ENCODE assay signal across 32 cellular contexts in genomic region chr7:156217803-156218202, GRCh38.
"Had no signal": no experiment of that assay in that cellular context is flagged by ENCODE, and none has a peak within 500 bp of the region (broad histone marks: within the 10 kb centered on the region; RNA-seq: fewer than 3 reads in every experiment).

No MANE protein-coding gene starts in this region.

- ATAC-seq: activated naive CD4-positive, alpha-beta T cell treated with anti-CD3 and anti-CD28 coated beads, Interleukin-2, amount 50 U/mL, for 72 hours; activated naive CD8-positive, alpha-beta T cell treated with anti-CD3 and anti-CD28 coated beads, Interleukin-2, amount 50 U/mL, for 24 hours; activated T-cell treated with anti-CD3 and anti-CD28 coated beads, Interleukin-2, amount 50 U/mL, for 4 hours; activated T-cell treated with anti-CD3 and anti-CD28 coated beads, Interleukin-2, amount 50 U/mL, for 72 hours; activated T-helper 17 cell treated with anti-CD3 and anti-CD28 coated beads, Interleukin-2, amount 50 U/mL, for 72 hours; body of pancreas had no signal

- H3K4me3 ChIP-seq: adrenal gland, ascending aorta, body of pancreas, breast epithelium, cardiac muscle cell had no signal

- DNase-seq: activated effector memory CD4-positive, alpha-beta T cell treated with anti-CD3 and anti-CD28 coated beads, Interleukin-2, amount 50 U/mL, for 16 hours; activated effector memory CD4-positive, alpha-beta T cell treated with Interleukin-2 at 50 U/mL for 16 hours; activated gamma-delta T cell; activated gamma-delta T cell treated with Interleukin-2 at 50 U/mL for 16 hours; activated naive CD4-positive, alpha-beta T cell; activated naive CD4-positive, alpha-beta T cell treated with anti-CD3 and anti-CD28 coated beads for 36 hours; activated naive CD4-positive, alpha-beta T cell treated with anti-CD3 and anti-CD28 coated beads, Interleukin-2, amount 10 ng/mL, durations not matched to agents 7 days and 5 days; activated naive CD4-positive, alpha-beta T cell treated with anti-CD3 and anti-CD28 coated beads, Interleukin-2, amount 50 U/mL, for 16 hours; activated naive CD4-positive, alpha-beta T cell treated with Interleukin-2 at 50 U/mL for 16 hours; activated naive CD8-positive, alpha-beta T cell treated with anti-CD3 and anti-CD28 coated beads for 36 hours; activated naive CD8-positive, alpha-beta T cell treated with anti-CD3 and anti-CD28 coated beads, Interleukin-2, amount 10 ng/mL, durations not matched to agents 7 days and 5 days; activated naive CD8-positive, alpha-beta T cell treated with anti-CD3 and anti-CD28 coated beads, Interleukin-2, amount 50 U/mL, for 24 hours; activated T-cell treated with anti-CD3 and anti-CD28 coated beads, Interleukin-2, amount 50 U/mL, for 24 hours; activated T-cell treated with anti-CD3 and anti-CD28 coated beads, Interleukin-2, amount 50 U/mL, for 4 hours; activated T-cell treated with anti-CD3 and anti-CD28 coated beads, Interleukin-2, amount 50 U/mL, for 48 hours; activated T-cell treated with anti-CD3 and anti-CD28 coated beads, Interleukin-2, amount 50 U/mL, for 72 hours; adrenal gland; amniotic stem cell; amygdala; anterior cingulate cortex; body of pancreas; brain microvascular endothelial cell; caudate nucleus; central memory CD4-positive, alpha-beta T cell; cerebellar nuclear complex had no signal

- H3K27me3 ChIP-seq: adrenal gland, ascending aorta, body of pancreas, brain microvascular endothelial cell, cardiac muscle cell had no signal

- H3K27ac ChIP-seq: adrenal gland, ascending aorta, body of pancreas, brain microvascular endothelial cell, breast epithelium, cardiac muscle cell had no signal

- H3K4me1 ChIP-seq: adrenal gland, ascending aorta, body of pancreas, breast epithelium had no signal

- FAIRE-seq: astrocyte, bronchial epithelial cell had no signal

- H3K9me3 ChIP-seq: adrenal gland, ascending aorta, body of pancreas, breast epithelium had no signal

- H3K36me3 ChIP-seq: adrenal gland, ascending aorta, brain microvascular endothelial cell, breast epithelium, cardiac muscle cell had no signal
